ENCODE assay signal across 8 cellular contexts in genomic region chr10:121974535-121975294, GRCh38. TPM values are rescaled to one million over a fixed set of nuclear protein-coding genes. Genes with fewer than 3 reads are reported as not detected.
DNase-seq lines count a peak whose midpoint lies in the region; ATAC-seq and TF ChIP-seq lines count a peak whose summit lies in the region.

Gene NSMCE4A, minus strand, starts transcription at chr10:121975217. Its CDS starts 52 bp downstream, at chr10:121975165.

- H3K27me3 ChIP-seq in testis, result no peaks in the 10 kb centered on the region

- peak; percentile 11; the same call in 1 of the 2 replicates for TF ChIP-seq EP300 in Ishikawa (IDR thresholded peaks at IDR 0.05; ENCODE audit: borderline replicate concordance)

- 0% methylated on average over 48 of the region's 101 CpGs; no CpG with 5 or more reads in 1 of the 2 donors for WGBS in testis, 2 donors

- TF ChIP-seq CTCF in osteocyte (IDR thresholded peaks at IDR 0.05), result peak; percentile 79
- peak in 1 of 3 experiments; percentile 46 for TF ChIP-seq CTCF in testis (IDR thresholded peaks at IDR 0.05)

- no peak within 1 kb of the TSS for H3K27ac ChIP-seq in SK-N-MC
- peak within 1 kb of the TSS; percentile 94 for H3K27ac ChIP-seq in testis

- intact Hi-C loops in testis (cut with DNase I; ENCODE audit: low total_unique reads), result no loop called here

- peak; percentile 34; the same call in 1 of the 2 replicates for TF ChIP-seq RAD21 in Ishikawa (IDR thresholded peaks at IDR 0.05; ENCODE audit: low read depth)

- H3K36me3 Mint-ChIP-seq in activated naive CD4-positive, alpha-beta T cell treated with anti-CD3 and anti-CD28 coated beads, Interleukin-2, amount 50 U/mL, for 72 hours, result peaks cover 5 to 11% of the 10 kb centered on the region in 2 donors
- H3K36me3 Mint-ChIP-seq in osteocyte (ENCODE audit: unreplicated experiment), result peaks cover 5% of the 10 kb centered on the region

- no peak for TF ChIP-seq POLR2A in testis (IDR thresholded peaks at IDR 0.05)

- peak; percentile 78 for ATAC-seq in GM21619 (IDR thresholded peaks at IDR 0.05; ENCODE audit: unreplicated experiment)
- ATAC-seq in activated naive CD4-positive, alpha-beta T cell treated with anti-CD3 and anti-CD28 coated beads, Interleukin-2, amount 50 U/mL, for 72 hours, result peak; percentile 85 to 87

- H3K36me3 ChIP-seq in ES-I3 (ENCODE audit: insufficient read depth, low read length), result no peaks in the 10 kb centered on the region
- 0 out of 2 replicates have a peak, but pooled peaks cover 1% of the 10 kb centered on the region for H3K36me3 ChIP-seq in SK-N-MC (ENCODE audit: insufficient read depth, low read length)
- no peaks in the 10 kb centered on the region for H3K36me3 ChIP-seq in testis (ENCODE audit: low read depth, missing control alignments)

- peak within 1 kb of the TSS; percentile 70 to 93 for H3K27ac Mint-ChIP-seq in activated naive CD4-positive, alpha-beta T cell treated with anti-CD3 and anti-CD28 coated beads, Interleukin-2, amount 50 U/mL, for 72 hours
- peak within 1 kb of the TSS; percentile 47 for H3K27ac Mint-ChIP-seq in osteocyte (ENCODE audit: unreplicated experiment)

- H3K9ac ChIP-seq in ES-I3 (ENCODE audit: low read depth, low read length), result peak within 1 kb of the TSS; percentile 96
- peak within 1 kb of the TSS; percentile 82 for H3K9ac ChIP-seq in SK-N-MC (ENCODE audit: insufficient read length)

- no peaks in the 10 kb centered on the region for H3K27me3 Mint-ChIP-seq in osteocyte (ENCODE audit: unreplicated experiment)

- peaks cover 0 to 5% of the 10 kb centered on the region in 2 donors for H3K9me3 Mint-ChIP-seq in activated naive CD4-positive, alpha-beta T cell treated with anti-CD3 and anti-CD28 coated beads, Interleukin-2, amount 50 U/mL, for 72 hours
- H3K9me3 Mint-ChIP-seq in osteocyte (ENCODE audit: unreplicated experiment), result no peaks in the 10 kb centered on the region

- H3K4me1 Mint-ChIP-seq in osteocyte (ENCODE audit: unreplicated experiment), result peaks cover 15% of the 10 kb centered on the region

- H3K9me3 ChIP-seq in ES-I3 (ENCODE audit: control insufficient read depth, insufficient read depth, low read length) (0 out of 2 replicates have a peak, but pooled peaks cover 5% of the 10 kb centered on the region), SK-N-MC (ENCODE audit: low read depth, low read length) (no peaks in the 10 kb centered on the region), testis (no peaks in the 10 kb centered on the region)

- H3K4me3 ChIP-seq in SK-N-MC (peak within 1 kb of the TSS; percentile 80), testis (peak within 1 kb of the TSS; percentile 92 to 96)

- H3K4me3 Mint-ChIP-seq in osteocyte (ENCODE audit: unreplicated experiment), result peak within 1 kb of the TSS; percentile 80

- H3K4me1 ChIP-seq in ES-I3 (ENCODE audit: insufficient read depth, low read length), result no peaks in the 10 kb centered on the region; the same call in 1 of the 2 replicates
- peaks cover 10% of the 10 kb centered on the region for H3K4me1 ChIP-seq in testis

- DNase-seq in SK-N-MC (ENCODE audit: low read depth, low spot score) (no peak), glomerular visceral epithelial cell (ENCODE audit: extremely low spot score) (peak; percentile 70), osteocyte (ENCODE audit: extremely low spot score, unreplicated experiment) (peak; percentile 92), testis (peak; percentile 74)
- DNase-seq in activated naive CD4-positive, alpha-beta T cell treated with anti-CD3 and anti-CD28 coated beads, Interleukin-2, amount 50 U/mL, for 72 hours (ENCODE audit: low spot score in 2 of 2), result peak; percentile 77 to 82

TF ChIP-seq in Ishikawa, 13 proteins besides CTCF, POLR2A, EP300 and RAD21:
- TF ChIP-seq TCF12 (IDR thresholded peaks at IDR 0.05; ENCODE audit: low read depth), result peak; percentile 75
- TF ChIP-seq YY1 (IDR thresholded peaks at IDR 0.05; ENCODE audit: low read depth), result peak; percentile 84; the same call in 1 of the 2 replicates
- no peak for TF ChIP-seq EGR1 (IDR thresholded peaks at IDR 0.05)
- TF ChIP-seq MAX (IDR thresholded peaks at IDR 0.05), result peak; percentile 95
- TF ChIP-seq FOXM1 (IDR thresholded peaks at IDR 0.05; ENCODE audit: borderline replicate concordance, low read depth), result no peak
- TF ChIP-seq NFIC (IDR thresholded peaks at IDR 0.05), result peak; percentile 11; the same call in 1 of the 2 replicates
- TF ChIP-seq TAF1 (IDR thresholded peaks at IDR 0.05; ENCODE audit: low read depth), result peak; percentile 79
- peak; percentile 32 for TF ChIP-seq TEAD4 (IDR thresholded peaks at IDR 0.05)
- no peak for TF ChIP-seq USF1 (IDR thresholded peaks at IDR 0.05)
- TF ChIP-seq ZBTB7A (IDR thresholded peaks at IDR 0.05; ENCODE audit: low read depth), result no peak; the same call in none of the 2 replicates
TF ChIP-seq in Ishikawa: peak in this region for 6.

RNA-seq across cellular contexts. Expression of gene NSMCE4A, which starts in this region (rescaled TPM):
- total RNA-seq in activated naive CD4-positive, alpha-beta T cell treated with anti-CD3 and anti-CD28 coated beads, Interleukin-2, amount 50 U/mL, for 72 hours, result 10 to 100 TPM; 36.0 to 46.8 TPM
- total RNA-seq in osteocyte (31.0 and 34.3 TPM in 2 replicates), testis (10 to 100 TPM; 31.0 to 33.7 TPM)
- 15.6 TPM for polyA plus RNA-seq in testis (ENCODE audit: insufficient read depth, low read depth, low replicate concordance)
